ENCODE assay signal across 34 cellular contexts in genomic region chrX:135435933-135436332, GRCh38.
"Had no signal": no experiment of that assay in that cellular context is flagged by ENCODE, and none has a peak within 500 bp of the region (broad histone marks: within the 10 kb centered on the region; RNA-seq: fewer than 3 reads in every experiment).

No MANE protein-coding gene starts in this region.

- H3K27me3 ChIP-seq: MG63 had no signal

- H3K4me3 ChIP-seq: MG63 had no signal

- DNase-seq: Karpas-422, Kasumi-1, MG63, MM.1S, MV-4-11, NCI-H1048, NCI-H1092, NCI-H1092 treated with DMSO at 0.1 percent for 48 hours, NCI-H1105, NCI-H1105 treated with DMSO at 0.1 percent for 48 hours, NCI-H1417, NCI-H1417 treated with DMSO at 0.1 percent for 48 hours, NCI-H1436, NCI-H1436 treated with DMSO at 0.1 percent for 48 hours, NCI-H146, NCI-H1694, NCI-H1694 treated with DMSO at 0.1 percent for 48 hours, NCI-H187, NCI-H187 treated with DMSO at 0.1 percent for 48 hours, NCI-H1930, NCI-H2029, NCI-H2029 treated with DMSO at 0.1 percent for 48 hours, NCI-H2081, NCI-H2081 treated with DMSO at 0.1 percent for 48 hours, NCI-H2107, NCI-H2171, NCI-H2171 treated with DMSO at 0.1 percent for 48 hours, NCI-H2227 treated with DMSO at 0.1 percent for 48 hours, NCI-H226, NCI-H345, NCI-H446, NCI-H446 treated with DMSO at 0.1 percent for 48 hours, NCI-H510A, NCI-H510A treated with DMSO at 0.1 percent for 48 hours had no signal

- H3K36me3 ChIP-seq: MG63 had no signal

- H3K9me3 ChIP-seq: MG63 had no signal
